7 cellular contexts compared by ENCODE assay signal in the genomic region with DNA sequence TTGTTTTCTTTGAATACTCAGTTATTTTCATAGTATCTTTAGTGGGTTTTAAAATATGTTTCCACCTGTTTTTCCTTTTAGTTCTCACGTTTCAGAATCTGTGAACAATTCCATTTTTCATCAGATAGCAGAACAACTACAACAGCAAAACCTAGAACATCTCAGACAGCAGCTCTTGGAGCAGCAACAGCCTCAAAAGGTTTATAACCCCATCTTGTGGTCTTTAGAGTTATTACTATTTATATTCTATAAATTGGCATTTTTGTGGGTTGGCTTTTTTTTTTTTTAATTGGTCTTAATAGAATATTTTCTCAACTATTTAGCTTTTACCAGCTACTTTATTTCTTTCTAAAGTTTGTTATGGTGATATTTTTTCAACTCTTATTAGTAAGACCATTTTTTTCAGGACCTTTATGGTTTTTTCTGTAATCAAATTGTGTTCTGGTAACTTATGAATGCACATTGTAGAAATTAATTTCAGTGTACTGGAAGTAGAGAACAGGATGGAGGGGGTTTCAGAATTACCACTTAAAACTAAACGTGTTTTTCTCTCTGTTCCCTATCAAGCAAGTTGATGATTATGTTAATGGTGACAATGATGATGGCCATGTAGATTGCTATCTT.
DNase-seq lines count a peak whose midpoint lies in the region; ATAC-seq, FAIRE-seq and TF ChIP-seq lines count a peak whose summit lies in the region.

No MANE protein-coding gene starts in this region.

- H3K4me1 ChIP-seq in gastroesophageal sphincter: peaks cover 0 to 11% (median 0%) of the 10 kb centered on the region in 3 donors

- H3K9me3 ChIP-seq in gastroesophageal sphincter: no peaks in the 10 kb centered on the region

- TF ChIP-seq CTCF in GM06990 (IDR thresholded peaks at IDR 0.05; ENCODE audit: insufficient read depth, low read length, poor library complexity, severe bottlenecking) (peak; percentile 37), gastroesophageal sphincter (IDR thresholded peaks at IDR 0.05) (peak; percentile 30 to 62 (median 42))

- no peaks in the 10 kb centered on the region; the same call in none of the 2 replicates for H3K36me3 ChIP-seq in GM06990 (ENCODE audit: control insufficient read depth, insufficient read depth, low read length)
- H3K36me3 ChIP-seq in gastroesophageal sphincter: peaks cover 8 to 57% of the 10 kb centered on the region in 2 donors

- 20% methylated on average over 2 of the region's 2 CpGs for WGBS in gastroesophageal sphincter (ENCODE audit: low coverage in 1 of 2), 2 donors

- no peak overlapping the region for H3K27ac ChIP-seq in gastroesophageal sphincter

- H3K27me3 ChIP-seq in GM06990 (replicated peaks; ENCODE audit: control insufficient read depth, insufficient read depth, low read length) (no peaks in the 10 kb centered on the region), gastroesophageal sphincter (no peaks in the 10 kb centered on the region)

- TF ChIP-seq POLR2A in gastroesophageal sphincter (IDR thresholded peaks at IDR 0.05): no peak

- no peak overlapping the region for H3K4me3 ChIP-seq in GM06990 (replicated peaks; ENCODE audit: low read depth, low read length)
- H3K4me3 ChIP-seq in gastroesophageal sphincter: no peak overlapping the region

- no peak for DNase-seq in GM06990 (ENCODE audit: extremely low read depth, insufficient read length)
- peak; percentile 26 for DNase-seq in HTR-8/SVneo (ENCODE audit: insufficient read length, low spot score)
- peak; percentile 26 for DNase-seq in SW480 (ENCODE audit: low spot score)
- peak; percentile 21 for DNase-seq in stromal cell of bone marrow (ENCODE audit: low read depth)
- no peak for DNase-seq in DMS153 treated with DMSO at 0.1 percent for 48 hours (lab: John Stamatoyannopoulos, UW; ENCODE audit: unreplicated experiment)

- no peak for TF ChIP-seq EP300 in gastroesophageal sphincter (IDR thresholded peaks at IDR 0.05)

- ATAC-seq in gastroesophageal sphincter: no peak
- no peak for ATAC-seq in HG02981 (IDR thresholded peaks at IDR 0.05; ENCODE audit: unreplicated experiment)

- no peak for FAIRE-seq in HTR-8/SVneo (lab: Jason Lieb, UNC)

Comparison
In these comparisons a context has a peak if more than half of its experiments do, and no peak if none do; other contexts are left out.
1. DNase-seq: peak in HTR-8/SVneo (single experiment), SW480 (single experiment) and stromal cell of bone marrow (single experiment); none in GM06990 (single experiment) and DMS153 treated with DMSO at 0.1 percent for 48 hours (single experiment).